Comparison of ENCODE assay signal across 28 cellular contexts in genomic region chr11:12261551-12261950, GRCh38.
"Had no signal": no experiment of that assay in that cellular context is flagged by ENCODE, and none has a peak within 500 bp of the region (broad histone marks: within the 10 kb centered on the region; RNA-seq: fewer than 3 reads in every experiment).

No MANE protein-coding gene starts in this region.

- FAIRE-seq: islet of Langerhans, pancreas had no signal

- H3K27me3 ChIP-seq: breast epithelium, foreskin keratinocyte, pancreas, spleen, suprapubic skin, transverse colon had no signal

- H3K4me1 Mint-ChIP-seq: activated naive CD4-positive, alpha-beta T cell treated with anti-CD3 and anti-CD28 coated beads, Interleukin-2, amount 10 ng/mL, durations not matched to agents 7 days and 5 days; activated naive CD8-positive, alpha-beta T cell treated with anti-CD3 and anti-CD28 coated beads, Interleukin-2, amount 10 ng/mL, durations not matched to agents 7 days and 5 days had no signal

- H3K4me3 Mint-ChIP-seq: activated naive CD4-positive, alpha-beta T cell treated with anti-CD3 and anti-CD28 coated beads, Interleukin-2, amount 10 ng/mL, durations not matched to agents 7 days and 5 days; activated naive CD8-positive, alpha-beta T cell treated with anti-CD3 and anti-CD28 coated beads, Interleukin-2, amount 10 ng/mL, durations not matched to agents 7 days and 5 days; activated T-helper 1 cell treated with anti-CD3 and anti-CD28 coated beads, Interleukin-12 subunit alpha, Interleukin-12 subunit beta, Interleukin-2, Interleukin-4 antibody, amounts not matched to agents 30 ng/mL and 10 ng/mL and 1 ng/mL, durations not matched to agents 14 hours and 24 hours and 36 hours; endodermal cell; nephron; T-helper 17 cell had no signal

- H3K4me3 ChIP-seq: breast epithelium, mucosa of descending colon, pancreas, prostate gland, spleen, suprapubic skin, transverse colon had no signal

- H3K9me3 Mint-ChIP-seq: activated naive CD4-positive, alpha-beta T cell treated with anti-CD3 and anti-CD28 coated beads, Interleukin-2, amount 10 ng/mL, durations not matched to agents 7 days and 5 days; activated naive CD8-positive, alpha-beta T cell treated with anti-CD3 and anti-CD28 coated beads, Interleukin-2, amount 10 ng/mL, durations not matched to agents 7 days and 5 days; activated T-helper 1 cell treated with anti-CD3 and anti-CD28 coated beads, Interleukin-12 subunit alpha, Interleukin-12 subunit beta, Interleukin-2, Interleukin-4 antibody, amounts not matched to agents 30 ng/mL and 10 ng/mL and 1 ng/mL, durations not matched to agents 14 hours and 24 hours and 36 hours; endodermal cell; nephron had no signal

- H3K27me3 Mint-ChIP-seq: activated naive CD4-positive, alpha-beta T cell treated with anti-CD3 and anti-CD28 coated beads, Interleukin-2, amount 10 ng/mL, durations not matched to agents 7 days and 5 days; activated naive CD8-positive, alpha-beta T cell treated with anti-CD3 and anti-CD28 coated beads, Interleukin-2, amount 10 ng/mL, durations not matched to agents 7 days and 5 days; T-helper 17 cell had no signal

- DNase-seq: activated CD4-positive, alpha-beta T cell treated with anti-CD3 and anti-CD28 coated beads for 48 hours; activated CD4-positive, alpha-beta T cell treated with anti-CD3 and anti-CD28 coated beads, Interleukin-2, amount 50 U/mL, for 48 hours; activated CD8-positive, alpha-beta memory T cell treated with anti-CD3 and anti-CD28 coated beads, Interleukin-2, amount 50 U/mL, for 4 hours; activated gamma-delta T cell; activated naive CD4-positive, alpha-beta T cell treated with anti-CD3 and anti-CD28 coated beads, Interleukin-2, amount 10 ng/mL, durations not matched to agents 7 days and 5 days; activated naive CD8-positive, alpha-beta T cell treated with anti-CD3 and anti-CD28 coated beads, Interleukin-2, amount 10 ng/mL, durations not matched to agents 7 days and 5 days; activated T-cell treated with anti-CD3 and anti-CD28 coated beads, Interleukin-2, amount 50 U/mL, for 1 hour; cortex of kidney; endodermal cell; foreskin keratinocyte; left ventricle myocardium superior; mucosa of descending colon; pancreas; spleen; stimulated activated naive CD4-positive, alpha-beta T cell; SW 1271; T-helper 17 cell; T1000; transverse colon; WERI-Rb-1 had no signal

- H3K4me1 ChIP-seq: breast epithelium, spleen, suprapubic skin, transverse colon had no signal

- H3K36me3 Mint-ChIP-seq: activated naive CD4-positive, alpha-beta T cell treated with anti-CD3 and anti-CD28 coated beads, Interleukin-2, amount 10 ng/mL, durations not matched to agents 7 days and 5 days; activated naive CD8-positive, alpha-beta T cell treated with anti-CD3 and anti-CD28 coated beads, Interleukin-2, amount 10 ng/mL, durations not matched to agents 7 days and 5 days had no signal

- H3K27ac ChIP-seq: breast epithelium, foreskin keratinocyte, pancreas, prostate gland, spleen, suprapubic skin, transverse colon, WERI-Rb-1 had no signal

- H3K36me3 ChIP-seq: breast epithelium, prostate gland, WERI-Rb-1 had no signal

- H3K9me3 ChIP-seq: breast epithelium, mucosa of descending colon, pancreas, prostate gland, spleen, suprapubic skin, transverse colon had no signal

- ATAC-seq: activated CD4-positive, CD25-positive, alpha-beta regulatory T cell treated with anti-CD3 and anti-CD28 coated beads, Interleukin-2, amount 50 U/mL, for 24 hours; esophagus mucosa; foreskin keratinocyte; mucosa of descending colon; T-helper 17 cell had no signal

- H3K27ac Mint-ChIP-seq: activated naive CD4-positive, alpha-beta T cell treated with anti-CD3 and anti-CD28 coated beads, Interleukin-2, amount 10 ng/mL, durations not matched to agents 7 days and 5 days; activated naive CD8-positive, alpha-beta T cell treated with anti-CD3 and anti-CD28 coated beads, Interleukin-2, amount 10 ng/mL, durations not matched to agents 7 days and 5 days; endodermal cell; T-helper 17 cell had no signal
